ENCODE assay signal across 1 cellular context in the genomic region with DNA sequence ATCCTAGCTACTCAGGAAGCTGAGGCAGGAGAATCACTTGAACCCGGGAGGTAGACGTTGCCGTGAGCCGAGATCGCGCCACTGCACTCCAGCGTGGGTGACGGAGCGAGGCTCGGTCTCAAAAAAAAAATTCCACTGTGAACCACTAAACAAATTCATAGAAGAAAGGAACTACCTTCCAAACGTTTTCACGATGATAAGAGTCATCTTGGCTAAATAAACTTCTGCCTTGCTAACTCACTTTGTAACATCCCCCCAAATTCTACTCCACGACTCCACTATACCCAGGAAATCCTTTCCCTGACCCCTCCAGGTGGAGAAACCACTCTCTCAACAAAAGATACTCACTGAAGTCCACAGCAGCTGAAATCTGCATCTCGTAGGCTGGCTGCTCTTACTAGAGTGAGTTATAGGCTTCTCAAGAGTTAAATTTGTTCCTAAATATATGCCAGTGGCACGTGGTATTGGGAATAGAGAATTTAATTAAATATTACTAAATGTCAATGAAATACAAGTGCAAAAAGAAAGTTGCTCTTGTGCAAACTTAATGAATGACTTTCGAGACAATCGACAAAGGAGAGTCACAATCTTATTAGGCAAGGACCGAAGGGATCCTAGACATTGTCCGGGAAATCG.
TF ChIP-seq lines count a peak whose summit lies in the region.

No MANE protein-coding gene starts in this region.

TF ChIP-seq in GM12878, 131 proteins besides CTCF, POLR2A, EP300 and RAD21 (continued from another document):
- TF ChIP-seq ZBTB40 (IDR thresholded peaks at IDR 0.05; ENCODE audit: borderline replicate concordance) (peak; percentile 10; the same call in 1 of the 2 replicates), RAD51 (IDR thresholded peaks at IDR 0.05) (peak; percentile 53; the same call in 1 of the 2 replicates), PAX5 (IDR thresholded peaks at IDR 0.05; ENCODE audit: borderline replicate concordance, low read depth, low read length) (no peak), NFIC (IDR thresholded peaks at IDR 0.05; ENCODE audit: low read depth, low read length) (0 out of 2 replicates have a peak, but pooled peaks have one; percentile 44), YY1 (IDR thresholded peaks at IDR 0.05; ENCODE audit: low read depth, low read length) (no peak), MTA3 (IDR thresholded peaks at IDR 0.05; ENCODE audit: borderline replicate concordance, low read length) (0 out of 2 replicates have a peak, but pooled peaks have one; percentile 23), STAT3 (IDR thresholded peaks at IDR 0.05; ENCODE audit: low read depth, low read length) (no peak), NR2C1 (IDR thresholded peaks at IDR 0.05) (no peak), ZNF207 (IDR thresholded peaks at IDR 0.05; ENCODE audit: borderline replicate concordance) (no peak), EGR1 (IDR thresholded peaks at IDR 0.05; ENCODE audit: borderline replicate concordance in 1 of 2, low read depth in 2 of 2, low read length in 2 of 2) (no peak), ZNF217 (IDR thresholded peaks at IDR 0.05) (no peak), CREM (IDR thresholded peaks at IDR 0.05; ENCODE audit: low read depth) (no peak), SKIL (IDR thresholded peaks at IDR 0.05; ENCODE audit: low read depth, poor library complexity, severe bottlenecking) (no peak), CHD1 (IDR thresholded peaks at IDR 0.05; ENCODE audit: low read depth, low read length) (no peak), SUZ12 (IDR thresholded peaks at IDR 0.05; ENCODE audit: unreplicated experiment) (no peak), TCF12 (IDR thresholded peaks at IDR 0.05; ENCODE audit: low read depth, low read length) (0 out of 2 replicates have a peak, but pooled peaks have one; percentile 2), ASH2L (IDR thresholded peaks at IDR 0.05; ENCODE audit: borderline replicate concordance, low read depth) (no peak), BCL11A (IDR thresholded peaks at IDR 0.05; ENCODE audit: low read depth, low read length) (no peak), RELB (IDR thresholded peaks at IDR 0.05; ENCODE audit: low read depth) (0 out of 2 replicates have a peak, but pooled peaks have one; percentile 16)
- TF ChIP-seq, protein P1, sequence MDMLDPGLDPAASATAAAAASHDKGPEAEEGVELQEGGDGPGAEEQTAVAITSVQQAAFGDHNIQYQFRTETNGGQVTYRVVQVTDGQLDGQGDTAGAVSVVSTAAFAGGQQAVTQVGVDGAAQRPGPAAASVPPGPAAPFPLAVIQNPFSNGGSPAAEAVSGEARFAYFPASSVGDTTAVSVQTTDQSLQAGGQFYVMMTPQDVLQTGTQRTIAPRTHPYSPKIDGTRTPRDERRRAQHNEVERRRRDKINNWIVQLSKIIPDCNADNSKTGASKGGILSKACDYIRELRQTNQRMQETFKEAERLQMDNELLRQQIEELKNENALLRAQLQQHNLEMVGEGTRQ (IDR thresholded peaks at IDR 0.05; ENCODE audit: borderline replicate concordance, low read depth, low read length) = no peak
- TF ChIP-seq, protein P2, sequence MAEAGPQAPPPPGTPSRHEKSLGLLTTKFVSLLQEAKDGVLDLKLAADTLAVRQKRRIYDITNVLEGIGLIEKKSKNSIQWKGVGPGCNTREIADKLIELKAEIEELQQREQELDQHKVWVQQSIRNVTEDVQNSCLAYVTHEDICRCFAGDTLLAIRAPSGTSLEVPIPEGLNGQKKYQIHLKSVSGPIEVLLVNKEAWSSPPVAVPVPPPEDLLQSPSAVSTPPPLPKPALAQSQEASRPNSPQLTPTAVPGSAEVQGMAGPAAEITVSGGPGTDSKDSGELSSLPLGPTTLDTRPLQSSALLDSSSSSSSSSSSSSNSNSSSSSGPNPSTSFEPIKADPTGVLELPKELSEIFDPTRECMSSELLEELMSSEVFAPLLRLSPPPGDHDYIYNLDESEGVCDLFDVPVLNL (IDR thresholded peaks at IDR 0.05; ENCODE audit: low read depth, low read length) = no peak
